1 cellular context compared by ENCODE assay signal in the genomic region with DNA sequence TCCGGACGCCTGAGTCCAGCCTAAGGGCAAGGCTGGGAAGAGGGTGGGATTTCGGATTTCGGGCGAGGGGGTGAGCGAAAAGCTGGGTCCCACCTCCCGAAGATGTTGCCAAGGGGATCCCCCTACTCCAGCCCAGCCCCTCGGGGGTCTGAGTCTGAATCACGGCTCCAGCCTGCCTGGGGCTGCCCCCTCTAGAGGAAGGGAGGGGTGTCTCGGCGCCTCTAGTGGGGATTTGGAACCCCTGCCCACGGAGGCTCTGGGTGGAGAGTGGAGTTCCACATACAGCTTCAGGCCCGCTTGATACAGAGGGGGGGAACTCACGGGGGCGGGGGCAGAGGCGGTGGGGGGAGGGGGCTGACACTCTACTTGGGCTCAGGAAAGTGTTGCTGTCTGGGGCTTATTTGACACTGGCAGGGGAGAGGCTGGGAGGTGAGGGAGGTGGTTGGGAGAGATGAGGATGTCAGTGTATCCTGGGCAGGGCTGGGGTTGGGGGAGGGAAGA.
TF ChIP-seq lines count a peak whose summit lies in the region.

No MANE protein-coding gene starts in this region.

TF ChIP-seq in H1, 55 proteins besides CTCF, POLR2A, EP300 and RAD21:
- TF ChIP-seq SIN3A (conservative IDR thresholded peaks at IDR 0.05 in 1 of 2, IDR thresholded peaks at IDR 0.05 in 1 of 2; ENCODE audit: low read depth in 1 of 2, low read length in 2 of 2) (0 out of 4 replicates have a peak, but pooled peaks of 1 of the 2 experiments have one; percentile 17), PHF8 (conservative IDR thresholded peaks at IDR 0.05; ENCODE audit: low read depth, low read length) (no peak), KDM4A (IDR thresholded peaks at IDR 0.05; ENCODE audit: low read depth, low read length, severe bottlenecking) (peak; percentile 0), TAF7 (optimal IDR thresholded peaks at IDR 0.05; ENCODE audit: borderline replicate concordance, low read depth, low read length) (no peak), YY1 (IDR thresholded peaks at IDR 0.05; ENCODE audit: low read depth, low read length) (no peak), NANOG (IDR thresholded peaks at IDR 0.05; ENCODE audit: insufficient read depth, low read depth, low read length, poor library complexity, severe bottlenecking) (no peak), MAFK (IDR thresholded peaks at IDR 0.05; ENCODE audit: low read depth, low read length) (no peak), CTBP2 (IDR thresholded peaks at IDR 0.05; ENCODE audit: borderline replicate concordance, insufficient read depth, insufficient read length, low read length) (no peak), CBX5 (IDR thresholded peaks at IDR 0.05; ENCODE audit: low read depth, low read length) (no peak), SAP30 (IDR thresholded peaks at IDR 0.05; ENCODE audit: insufficient read depth, insufficient replicate concordance, low read length) (peak; percentile 43), JUN (IDR thresholded peaks at IDR 0.05; ENCODE audit: low read depth, low read length) (no peak), BACH1 (IDR thresholded peaks at IDR 0.05; ENCODE audit: low read length) (no peak), CHD2 (IDR thresholded peaks at IDR 0.05; ENCODE audit: low read length) (no peak), CBX8 (IDR thresholded peaks at IDR 0.05; ENCODE audit: borderline replicate concordance, low read depth, low read length) (no peak)
- TF ChIP-seq, protein P1, sequence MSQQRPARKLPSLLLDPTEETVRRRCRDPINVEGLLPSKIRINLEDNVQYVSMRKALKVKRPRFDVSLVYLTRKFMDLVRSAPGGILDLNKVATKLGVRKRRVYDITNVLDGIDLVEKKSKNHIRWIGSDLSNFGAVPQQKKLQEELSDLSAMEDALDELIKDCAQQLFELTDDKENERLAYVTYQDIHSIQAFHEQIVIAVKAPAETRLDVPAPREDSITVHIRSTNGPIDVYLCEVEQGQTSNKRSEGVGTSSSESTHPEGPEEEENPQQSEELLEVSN (IDR thresholded peaks at IDR 0.05): no peak
- TF ChIP-seq, protein P2, sequence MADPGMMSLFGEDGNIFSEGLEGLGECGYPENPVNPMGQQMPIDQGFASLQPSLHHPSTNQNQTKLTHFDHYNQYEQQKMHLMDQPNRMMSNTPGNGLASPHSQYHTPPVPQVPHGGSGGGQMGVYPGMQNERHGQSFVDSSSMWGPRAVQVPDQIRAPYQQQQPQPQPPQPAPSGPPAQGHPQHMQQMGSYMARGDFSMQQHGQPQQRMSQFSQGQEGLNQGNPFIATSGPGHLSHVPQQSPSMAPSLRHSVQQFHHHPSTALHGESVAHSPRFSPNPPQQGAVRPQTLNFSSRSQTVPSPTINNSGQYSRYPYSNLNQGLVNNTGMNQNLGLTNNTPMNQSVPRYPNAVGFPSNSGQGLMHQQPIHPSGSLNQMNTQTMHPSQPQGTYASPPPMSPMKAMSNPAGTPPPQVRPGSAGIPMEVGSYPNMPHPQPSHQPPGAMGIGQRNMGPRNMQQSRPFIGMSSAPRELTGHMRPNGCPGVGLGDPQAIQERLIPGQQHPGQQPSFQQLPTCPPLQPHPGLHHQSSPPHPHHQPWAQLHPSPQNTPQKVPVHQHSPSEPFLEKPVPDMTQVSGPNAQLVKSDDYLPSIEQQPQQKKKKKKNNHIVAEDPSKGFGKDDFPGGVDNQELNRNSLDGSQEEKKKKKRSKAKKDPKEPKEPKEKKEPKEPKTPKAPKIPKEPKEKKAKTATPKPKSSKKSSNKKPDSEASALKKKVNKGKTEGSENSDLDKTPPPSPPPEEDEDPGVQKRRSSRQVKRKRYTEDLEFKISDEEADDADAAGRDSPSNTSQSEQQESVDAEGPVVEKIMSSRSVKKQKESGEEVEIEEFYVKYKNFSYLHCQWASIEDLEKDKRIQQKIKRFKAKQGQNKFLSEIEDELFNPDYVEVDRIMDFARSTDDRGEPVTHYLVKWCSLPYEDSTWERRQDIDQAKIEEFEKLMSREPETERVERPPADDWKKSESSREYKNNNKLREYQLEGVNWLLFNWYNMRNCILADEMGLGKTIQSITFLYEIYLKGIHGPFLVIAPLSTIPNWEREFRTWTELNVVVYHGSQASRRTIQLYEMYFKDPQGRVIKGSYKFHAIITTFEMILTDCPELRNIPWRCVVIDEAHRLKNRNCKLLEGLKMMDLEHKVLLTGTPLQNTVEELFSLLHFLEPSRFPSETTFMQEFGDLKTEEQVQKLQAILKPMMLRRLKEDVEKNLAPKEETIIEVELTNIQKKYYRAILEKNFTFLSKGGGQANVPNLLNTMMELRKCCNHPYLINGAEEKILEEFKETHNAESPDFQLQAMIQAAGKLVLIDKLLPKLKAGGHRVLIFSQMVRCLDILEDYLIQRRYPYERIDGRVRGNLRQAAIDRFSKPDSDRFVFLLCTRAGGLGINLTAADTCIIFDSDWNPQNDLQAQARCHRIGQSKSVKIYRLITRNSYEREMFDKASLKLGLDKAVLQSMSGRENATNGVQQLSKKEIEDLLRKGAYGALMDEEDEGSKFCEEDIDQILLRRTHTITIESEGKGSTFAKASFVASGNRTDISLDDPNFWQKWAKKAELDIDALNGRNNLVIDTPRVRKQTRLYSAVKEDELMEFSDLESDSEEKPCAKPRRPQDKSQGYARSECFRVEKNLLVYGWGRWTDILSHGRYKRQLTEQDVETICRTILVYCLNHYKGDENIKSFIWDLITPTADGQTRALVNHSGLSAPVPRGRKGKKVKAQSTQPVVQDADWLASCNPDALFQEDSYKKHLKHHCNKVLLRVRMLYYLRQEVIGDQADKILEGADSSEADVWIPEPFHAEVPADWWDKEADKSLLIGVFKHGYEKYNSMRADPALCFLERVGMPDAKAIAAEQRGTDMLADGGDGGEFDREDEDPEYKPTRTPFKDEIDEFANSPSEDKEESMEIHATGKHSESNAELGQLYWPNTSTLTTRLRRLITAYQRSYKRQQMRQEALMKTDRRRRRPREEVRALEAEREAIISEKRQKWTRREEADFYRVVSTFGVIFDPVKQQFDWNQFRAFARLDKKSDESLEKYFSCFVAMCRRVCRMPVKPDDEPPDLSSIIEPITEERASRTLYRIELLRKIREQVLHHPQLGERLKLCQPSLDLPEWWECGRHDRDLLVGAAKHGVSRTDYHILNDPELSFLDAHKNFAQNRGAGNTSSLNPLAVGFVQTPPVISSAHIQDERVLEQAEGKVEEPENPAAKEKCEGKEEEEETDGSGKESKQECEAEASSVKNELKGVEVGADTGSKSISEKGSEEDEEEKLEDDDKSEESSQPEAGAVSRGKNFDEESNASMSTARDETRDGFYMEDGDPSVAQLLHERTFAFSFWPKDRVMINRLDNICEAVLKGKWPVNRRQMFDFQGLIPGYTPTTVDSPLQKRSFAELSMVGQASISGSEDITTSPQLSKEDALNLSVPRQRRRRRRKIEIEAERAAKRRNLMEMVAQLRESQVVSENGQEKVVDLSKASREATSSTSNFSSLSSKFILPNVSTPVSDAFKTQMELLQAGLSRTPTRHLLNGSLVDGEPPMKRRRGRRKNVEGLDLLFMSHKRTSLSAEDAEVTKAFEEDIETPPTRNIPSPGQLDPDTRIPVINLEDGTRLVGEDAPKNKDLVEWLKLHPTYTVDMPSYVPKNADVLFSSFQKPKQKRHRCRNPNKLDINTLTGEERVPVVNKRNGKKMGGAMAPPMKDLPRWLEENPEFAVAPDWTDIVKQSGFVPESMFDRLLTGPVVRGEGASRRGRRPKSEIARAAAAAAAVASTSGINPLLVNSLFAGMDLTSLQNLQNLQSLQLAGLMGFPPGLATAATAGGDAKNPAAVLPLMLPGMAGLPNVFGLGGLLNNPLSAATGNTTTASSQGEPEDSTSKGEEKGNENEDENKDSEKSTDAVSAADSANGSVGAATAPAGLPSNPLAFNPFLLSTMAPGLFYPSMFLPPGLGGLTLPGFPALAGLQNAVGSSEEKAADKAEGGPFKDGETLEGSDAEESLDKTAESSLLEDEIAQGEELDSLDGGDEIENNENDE (IDR thresholded peaks at IDR 0.05; ENCODE audit: insufficient replicate concordance, low read length): no peak
